In the genomic region with DNA sequence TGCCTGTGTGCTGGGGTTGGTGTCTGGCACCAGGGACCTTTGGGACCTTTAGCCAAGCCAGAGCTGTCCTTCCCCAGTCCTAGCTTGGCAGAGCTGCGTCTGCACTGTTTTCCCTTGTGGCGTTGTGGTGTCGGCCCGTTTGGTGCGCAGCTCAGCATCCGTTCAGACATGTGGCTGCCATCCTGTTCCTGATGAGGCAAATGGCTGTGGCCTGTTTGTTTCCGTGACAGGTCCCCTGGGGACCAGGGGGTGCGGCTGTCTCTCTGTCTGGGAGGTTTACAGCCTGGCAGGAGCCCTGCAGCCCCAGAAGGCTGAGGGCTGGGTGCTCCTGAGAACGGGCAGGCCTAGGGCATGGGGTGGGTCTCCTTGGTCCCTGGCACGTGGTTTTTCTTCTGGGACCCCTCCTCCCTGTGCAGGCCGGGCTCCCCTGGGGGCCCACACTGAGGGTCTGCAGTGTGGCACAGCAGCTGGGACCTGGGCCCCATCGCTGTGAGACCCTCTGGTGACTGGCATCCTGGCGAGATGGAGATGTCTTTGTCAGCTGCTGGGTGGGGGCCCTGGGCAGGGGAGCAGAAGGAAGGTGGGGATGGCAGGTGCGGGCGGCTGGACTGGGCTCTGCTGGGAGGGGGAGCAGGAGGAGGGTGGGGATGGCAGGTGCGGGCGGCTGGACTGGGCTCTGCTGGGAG, we compare ENCODE assay signal across 1 cellular context.
A peak's percentile ranks its signal among the peaks of the same experiment; 100 is the strongest.
TF ChIP-seq lines count a peak whose summit lies in the region.

No MANE protein-coding gene starts in this region.

TF ChIP-seq in HepG2, 621 proteins besides CTCF, POLR2A, EP300 and RAD21:
- TF ChIP-seq, protein P1, sequence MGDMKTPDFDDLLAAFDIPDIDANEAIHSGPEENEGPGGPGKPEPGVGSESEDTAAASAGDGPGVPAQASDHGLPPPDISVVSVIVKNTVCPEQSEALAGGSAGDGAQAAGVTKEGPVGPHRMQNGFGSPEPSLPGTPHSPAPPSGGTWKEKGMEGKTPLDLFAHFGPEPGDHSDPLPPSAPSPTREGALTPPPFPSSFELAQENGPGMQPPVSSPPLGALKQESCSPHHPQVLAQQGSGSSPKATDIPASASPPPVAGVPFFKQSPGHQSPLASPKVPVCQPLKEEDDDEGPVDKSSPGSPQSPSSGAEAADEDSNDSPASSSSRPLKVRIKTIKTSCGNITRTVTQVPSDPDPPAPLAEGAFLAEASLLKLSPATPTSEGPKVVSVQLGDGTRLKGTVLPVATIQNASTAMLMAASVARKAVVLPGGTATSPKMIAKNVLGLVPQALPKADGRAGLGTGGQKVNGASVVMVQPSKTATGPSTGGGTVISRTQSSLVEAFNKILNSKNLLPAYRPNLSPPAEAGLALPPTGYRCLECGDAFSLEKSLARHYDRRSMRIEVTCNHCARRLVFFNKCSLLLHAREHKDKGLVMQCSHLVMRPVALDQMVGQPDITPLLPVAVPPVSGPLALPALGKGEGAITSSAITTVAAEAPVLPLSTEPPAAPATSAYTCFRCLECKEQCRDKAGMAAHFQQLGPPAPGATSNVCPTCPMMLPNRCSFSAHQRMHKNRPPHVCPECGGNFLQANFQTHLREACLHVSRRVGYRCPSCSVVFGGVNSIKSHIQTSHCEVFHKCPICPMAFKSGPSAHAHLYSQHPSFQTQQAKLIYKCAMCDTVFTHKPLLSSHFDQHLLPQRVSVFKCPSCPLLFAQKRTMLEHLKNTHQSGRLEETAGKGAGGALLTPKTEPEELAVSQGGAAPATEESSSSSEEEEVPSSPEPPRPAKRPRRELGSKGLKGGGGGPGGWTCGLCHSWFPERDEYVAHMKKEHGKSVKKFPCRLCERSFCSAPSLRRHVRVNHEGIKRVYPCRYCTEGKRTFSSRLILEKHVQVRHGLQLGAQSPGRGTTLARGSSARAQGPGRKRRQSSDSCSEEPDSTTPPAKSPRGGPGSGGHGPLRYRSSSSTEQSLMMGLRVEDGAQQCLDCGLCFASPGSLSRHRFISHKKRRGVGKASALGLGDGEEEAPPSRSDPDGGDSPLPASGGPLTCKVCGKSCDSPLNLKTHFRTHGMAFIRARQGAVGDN (CRISPR knock-in tag; IDR thresholded peaks at IDR 0.05): peak; percentile 1; the same call in 1 of the 2 replicates
- no peak for TF ChIP-seq CBX2 (IDR thresholded peaks at IDR 0.05; ENCODE audit: low read depth, low read length)
- TF ChIP-seq CBX2 (CRISPR knock-in tag; IDR thresholded peaks at IDR 0.05; ENCODE audit: low read depth): no peak
- TF ChIP-seq KLF11 (CRISPR knock-in tag; IDR thresholded peaks at IDR 0.05): no peak
